Comparison of ENCODE assay signal across 20 cellular contexts in the genomic region with DNA sequence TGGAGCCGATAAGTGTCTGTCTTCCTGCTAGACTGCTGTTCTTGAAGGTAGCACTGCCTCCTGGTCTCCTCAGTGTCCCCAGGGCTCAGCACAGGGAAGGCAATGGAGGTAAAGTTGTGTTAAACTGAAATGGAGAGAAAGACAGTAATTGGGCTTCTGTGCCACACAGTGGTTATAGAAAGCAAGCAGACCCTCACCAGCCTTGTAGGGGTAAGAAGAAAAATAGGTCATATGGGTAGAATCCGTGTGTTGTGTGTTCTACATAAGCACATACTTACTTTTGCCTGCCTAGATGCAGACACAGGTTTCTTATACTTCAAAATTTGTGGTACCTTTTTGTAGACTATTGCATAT. TPM values are rescaled to one million over a fixed set of nuclear protein-coding genes. Genes with fewer than 3 reads are reported as not detected.
DNase-seq lines count a peak whose midpoint lies in the region; ATAC-seq, FAIRE-seq and TF ChIP-seq lines count a peak whose summit lies in the region.
"Had no signal": no experiment of that assay in that cellular context is flagged by ENCODE, and none has a peak within 500 bp of the region (broad histone marks: within the 10 kb centered on the region; RNA-seq: fewer than 3 reads in every experiment).

No MANE protein-coding gene starts in this region.

- H3K79me2 ChIP-seq in GM12878 (ENCODE audit: control insufficient read depth, insufficient read depth, low read length): peaks cover 16% of the 10 kb centered on the region

- RAD21 ChIA-PET in GM12878 (lab: Charles Lee; ENCODE audit: unreplicated experiment): interaction anchor here (1.6 kb wide), 1 partner anchor 34 kb away, joined by 3 read pairs; no protein-coding TSS in a partner anchor

- POLR2A ChIA-PET in GM12878 (lab: Charles Lee): no interaction called here

- H4K20me1 ChIP-seq in GM12878 (ENCODE audit: control insufficient read depth, insufficient read depth): peaks cover 11% of the 10 kb centered on the region

- H2AFZ ChIP-seq in GM12878 (ENCODE audit: control insufficient read depth, low read depth, low read length): no peak overlapping the region

- peak; percentile 26; the same call in 1 of the 2 replicates for TF ChIP-seq POLR2A in GM12878 (IDR thresholded peaks at IDR 0.05; ENCODE audit: low read depth, low read length)

- H3K27me3 Mint-ChIP-seq in activated CD8-positive, alpha-beta memory T cell treated with anti-CD3 and anti-CD28 coated beads, Interleukin-2, amount 10 ng/mL, durations not matched to agents 7 days and 5 days: no peaks in the 10 kb centered on the region
- H3K27me3 Mint-ChIP-seq in stimulated activated memory B cell treated with anti-CD40 and anti-IgM and Interleukin-4, amounts not matched to agents 10 μg/mL and 1 μg/mL and 100 μg/mL, for 72 hours: no peaks in the 10 kb centered on the region

- SMC1A ChIA-PET in GM12878 (lab: Charles Lee; ENCODE audit: uncharacterized antibody, unreplicated experiment): no interaction called here

- no peak for TF ChIP-seq RAD21 in GM12878 (IDR thresholded peaks at IDR 0.05; ENCODE audit: insufficient read depth, low read depth, low read length)

- H3K4me3 ChIP-seq in SK-N-MC (no peak overlapping the region), GM12878 (no peak overlapping the region), coronary artery (no peak overlapping the region)
- H3K4me3 ChIP-seq: upper lobe of right lung had no signal

- no peaks in the 10 kb centered on the region for H3K4me1 ChIP-seq in GM12878 (ENCODE audit: control insufficient read depth, insufficient read depth, low read length)

- peaks cover 52% of the 10 kb centered on the region for H3K36me3 ChIP-seq in SK-N-MC (ENCODE audit: insufficient read depth, low read length)
- H3K36me3 ChIP-seq in GM12878 (ENCODE audit: control insufficient read depth in 2 of 2, insufficient read depth in 2 of 2, low read length in 1 of 2): peaks cover 32 to 34% of the 10 kb centered on the region in 2 experiments
- H3K36me3 ChIP-seq: upper lobe of right lung had no signal

- FAIRE-seq in GM12878 (lab: Jason Lieb, UNC): no peak
- FAIRE-seq: astrocyte, endothelial cell of umbilical vein had no signal

- DNase-seq in activated CD8-positive, alpha-beta memory T cell treated with anti-CD3 and anti-CD28 coated beads, Interleukin-2, amount 10 ng/mL, durations not matched to agents 7 days and 5 days: no peak
- DNase-seq in activated CD8-positive, alpha-beta memory T cell treated with anti-CD3 and anti-CD28 coated beads for 24 hours: no peak
- DNase-seq in SK-N-MC (ENCODE audit: low read depth, low spot score): no peak
- DNase-seq in GM12878 (ENCODE audit: low read depth, low spot score): no peak
- no peak for DNase-seq in left cardiac atrium
- DNase-seq in NCI-H774 (lab: John Stamatoyannopoulos, UW): no peak
- DNase-seq in coronary artery (ENCODE audit: low spot score): no peak
- DNase-seq: activated T-cell treated with anti-CD3 and anti-CD28 coated beads for 4 hours; foreskin fibroblast; hypothalamus; NCI-H1436; NCI-H2171; RPMI8226; stimulated activated naive CD4-positive, alpha-beta T cell; upper lobe of right lung had no signal

- no peaks in the 10 kb centered on the region for H3K9me3 Mint-ChIP-seq in activated CD8-positive, alpha-beta memory T cell treated with anti-CD3 and anti-CD28 coated beads, Interleukin-2, amount 10 ng/mL, durations not matched to agents 7 days and 5 days (ENCODE audit: low read depth)
- no peaks in the 10 kb centered on the region for H3K9me3 Mint-ChIP-seq in stimulated activated memory B cell treated with anti-CD40 and anti-IgM and Interleukin-4, amounts not matched to agents 10 μg/mL and 1 μg/mL and 100 μg/mL, for 72 hours

- TF ChIP-seq CTCF in GM12878 (IDR thresholded peaks at IDR 0.05 in 2 of 3, conservative IDR thresholded peaks at IDR 0.05 in 1 of 3; ENCODE audit: control insufficient read depth in 2 of 3, extremely low read depth in 1 of 3, insufficient read depth in 1 of 3, low read depth in 3 of 3, low read length in 3 of 3) (no peak), coronary artery (IDR thresholded peaks at IDR 0.05) (no peak)

- intact Hi-C loops in GM12878 (cut with micrococcal nuclease; ENCODE audit: unreplicated experiment) (loop anchor here (2.0 kb wide), 1 partner anchor 62 kb away; no protein-coding TSS in a partner anchor), left cardiac atrium (cut with DNase I) (no loop called here)

- TF ChIP-seq EP300 in GM12878 (IDR thresholded peaks at IDR 0.05; ENCODE audit: borderline replicate concordance in 1 of 2, control insufficient read depth in 1 of 2, low read depth in 2 of 2, low read length in 2 of 2): no peak

- no TSS peak for BruUV-seq in GM12878 (replicated peaks; lab: Mats Ljungman, UMichigan)

- 41% methylated on average over 2 of the region's 2 CpGs for WGBS in GM12878 (ENCODE audit: insufficient coverage, insufficient replicate concordance, low lambda C conversion rate, missing lambda C conversion rate)

- peaks cover 68% of the 10 kb centered on the region for H3K36me3 Mint-ChIP-seq in activated CD8-positive, alpha-beta memory T cell treated with anti-CD3 and anti-CD28 coated beads, Interleukin-2, amount 10 ng/mL, durations not matched to agents 7 days and 5 days
- H3K36me3 Mint-ChIP-seq in stimulated activated memory B cell treated with anti-CD40 and anti-IgM and Interleukin-4, amounts not matched to agents 10 μg/mL and 1 μg/mL and 100 μg/mL, for 72 hours: peaks cover 46% of the 10 kb centered on the region

- ATAC-seq in activated CD8-positive, alpha-beta memory T cell treated with anti-CD3 and anti-CD28 coated beads, Interleukin-2, amount 10 ng/mL, durations not matched to agents 7 days and 5 days: no peak
- peak; percentile 23 for ATAC-seq in GM12878
- ATAC-seq in stimulated activated memory B cell treated with anti-CD40 and anti-IgM and Interleukin-4, amounts not matched to agents 10 μg/mL and 1 μg/mL and 100 μg/mL, for 72 hours: no peak
- no peak for ATAC-seq in left cardiac atrium
- ATAC-seq: upper lobe of right lung had no signal

- peaks cover 89% of the 10 kb centered on the region for H3K4me1 Mint-ChIP-seq in activated CD8-positive, alpha-beta memory T cell treated with anti-CD3 and anti-CD28 coated beads, Interleukin-2, amount 10 ng/mL, durations not matched to agents 7 days and 5 days
- H3K4me1 Mint-ChIP-seq in stimulated activated memory B cell treated with anti-CD40 and anti-IgM and Interleukin-4, amounts not matched to agents 10 μg/mL and 1 μg/mL and 100 μg/mL, for 72 hours: peaks cover 68% of the 10 kb centered on the region

- peak overlapping the region; percentile 91 for H3K27ac Mint-ChIP-seq in activated CD8-positive, alpha-beta memory T cell treated with anti-CD3 and anti-CD28 coated beads, Interleukin-2, amount 10 ng/mL, durations not matched to agents 7 days and 5 days
- H3K27ac Mint-ChIP-seq in stimulated activated memory B cell treated with anti-CD40 and anti-IgM and Interleukin-4, amounts not matched to agents 10 μg/mL and 1 μg/mL and 100 μg/mL, for 72 hours: peak overlapping the region; percentile 38

- no peak overlapping the region for H3K9ac ChIP-seq in SK-N-MC (ENCODE audit: insufficient read length)
- H3K9ac ChIP-seq in GM12878 (ENCODE audit: control insufficient read depth, insufficient read depth, low read length): no peak overlapping the region

- H3K4me3 Mint-ChIP-seq in activated CD8-positive, alpha-beta memory T cell treated with anti-CD3 and anti-CD28 coated beads, Interleukin-2, amount 10 ng/mL, durations not matched to agents 7 days and 5 days: no peak overlapping the region
- H3K4me3 Mint-ChIP-seq in stimulated activated memory B cell treated with anti-CD40 and anti-IgM and Interleukin-4, amounts not matched to agents 10 μg/mL and 1 μg/mL and 100 μg/mL, for 72 hours: no peak overlapping the region

- in situ Hi-C loops in GM12878 (cut with MboI): no loop called here

- H3K27ac ChIP-seq in SK-N-MC: peak overlapping the region; percentile 63; the same call in 1 of the 2 replicates
- H3K27ac ChIP-seq in GM12878 (ENCODE audit: control insufficient read depth, insufficient read depth): no peak overlapping the region
- H3K27ac ChIP-seq in coronary artery: no peak overlapping the region
- H3K27ac ChIP-seq: upper lobe of right lung had no signal

- H3K9me3 ChIP-seq in SK-N-MC (ENCODE audit: low read depth, low read length) (no peaks in the 10 kb centered on the region), GM12878 (replicated peaks; ENCODE audit: control insufficient read depth, insufficient read depth, low read length) (no peaks in the 10 kb centered on the region)
- H3K9me3 ChIP-seq: upper lobe of right lung had no signal

- H3K27me3 ChIP-seq in GM12878 (replicated peaks in 1 of 2; ENCODE audit: control insufficient read depth in 2 of 2, insufficient read depth in 2 of 2, low read length in 1 of 2): no peaks in the 10 kb centered on the region
- H3K27me3 ChIP-seq: upper lobe of right lung had no signal

- H3K4me2 ChIP-seq in GM12878 (ENCODE audit: control insufficient read depth, insufficient read depth): no peak overlapping the region

- CTCF ChIA-PET in activated CD8-positive, alpha-beta memory T cell treated with anti-CD3 and anti-CD28 coated beads, Interleukin-2, amount 10 ng/mL, durations not matched to agents 7 days and 5 days (lab: Charles Lee): interaction anchor here (0.7 to 1.5 kb wide), 3 partner anchors 10 to 37 kb away, joined by 3 to 6 read pairs (median 3); no protein-coding TSS in a partner anchor
- CTCF ChIA-PET in GM12878 (lab: Yijun Ruan, JAX): interaction anchor here (1.1 kb wide), 1 partner anchor 52 kb away, joined by 3 read pairs; no protein-coding TSS in a partner anchor

RNA-seq across cellular contexts. Expression of a gene that starts 49.7 kb away (rescaled TPM):
- 100 to 1,000 TPM; 136 to 145 TPM for total RNA-seq in activated CD8-positive, alpha-beta memory T cell treated with anti-CD3 and anti-CD28 coated beads, Interleukin-2, amount 10 ng/mL, durations not matched to agents 7 days and 5 days
- 89.6 and 93.8 TPM in 2 replicates for total RNA-seq in GM12878 (2013; cell fraction: nucleolus; rRNA removed)
- 47.2 and 49.3 TPM in 2 replicates for total RNA-seq in GM12878 (2014; rRNA removed)
- 46.5 and 48.1 TPM in 2 replicates for total RNA-seq in GM12878 (2014; rRNA removed; fragmentation: Illumina TruSeq; extraction: Trizol)
- 64.5 and 65.7 TPM in 2 replicates for total RNA-seq in GM12878 (2021)
- polyA plus RNA-seq in GM12878 (2011; ENCODE audit: low read depth): 44.8 TPM
- 120 and 128 TPM in 2 replicates for polyA plus RNA-seq in GM12878 (2011; rRNA removed)
- polyA plus RNA-seq in GM12878 (2011; cell fraction: cytosol; rRNA removed): 117 and 119 TPM in 2 replicates
- 75.7 and 87.1 TPM in 2 replicates for polyA plus RNA-seq in GM12878 (2011; cell fraction: nucleus; rRNA removed)
- polyA plus RNA-seq in GM12878 (2012): 56.8 and 82.4 TPM in 2 replicates
- polyA plus RNA-seq in GM12878 (2014; fragmentation: Illumina TruSeq; extraction: Trizol): 51.9 and 67.1 TPM in 2 replicates
- polyA plus RNA-seq in GM12878 (2014; fragmentation: Nextera tagmentation; extraction: Ambion mirVana): 10 to 100 TPM; 48.9 to 78.4 TPM
- polyA plus RNA-seq in GM12878 (2014; rRNA removed): 48.4 and 49.5 TPM in 2 replicates
- 10 to 100 TPM; 63.8 to 64.4 TPM for polyA plus RNA-seq in GM12878 (2016; fragmentation: Nextera tagmentation; extraction: Ambion mirVana)
- polyA minus RNA-seq in GM12878 (2011; rRNA and poly(A)+ RNA removed): 176 and 260 TPM in 2 replicates
- 56.8 and 63.4 TPM in 2 replicates for polyA minus RNA-seq in GM12878 (2011; cell fraction: cytosol; rRNA and poly(A)+ RNA removed)
- polyA minus RNA-seq in GM12878 (2011; cell fraction: nucleus; rRNA and poly(A)+ RNA removed): 91.3 and 105 TPM in 2 replicates
- total RNA-seq in left cardiac atrium: 1 to 10 TPM in 1 of 2 donors, under 1 TPM in 1; 0.68 to 1.8 TPM
- total RNA-seq: astrocyte, Daoy, endothelial cell of umbilical vein, kidney epithelial cell had no signal
- polyA plus RNA-seq: endothelial cell of umbilical vein had no signal

Comparison
In these comparisons a context has a peak if more than half of its experiments do, and no peak if none do; other contexts are left out.
1. RNA of a gene that starts 49.7 kb away (total RNA-seq): 136 to 145 TPM in activated CD8-positive, alpha-beta memory T cell treated with anti-CD3 and anti-CD28 coated beads, Interleukin-2, amount 10 ng/mL, durations not matched to agents 7 days and 5 days and 46.5 to 93.8 TPM in GM12878; 0.68 to 1.8 TPM in left cardiac atrium; every median in the first group is over 10 times any median in the second.